Comparison of ENCODE assay signal across 1 cellular context in the genomic region with DNA sequence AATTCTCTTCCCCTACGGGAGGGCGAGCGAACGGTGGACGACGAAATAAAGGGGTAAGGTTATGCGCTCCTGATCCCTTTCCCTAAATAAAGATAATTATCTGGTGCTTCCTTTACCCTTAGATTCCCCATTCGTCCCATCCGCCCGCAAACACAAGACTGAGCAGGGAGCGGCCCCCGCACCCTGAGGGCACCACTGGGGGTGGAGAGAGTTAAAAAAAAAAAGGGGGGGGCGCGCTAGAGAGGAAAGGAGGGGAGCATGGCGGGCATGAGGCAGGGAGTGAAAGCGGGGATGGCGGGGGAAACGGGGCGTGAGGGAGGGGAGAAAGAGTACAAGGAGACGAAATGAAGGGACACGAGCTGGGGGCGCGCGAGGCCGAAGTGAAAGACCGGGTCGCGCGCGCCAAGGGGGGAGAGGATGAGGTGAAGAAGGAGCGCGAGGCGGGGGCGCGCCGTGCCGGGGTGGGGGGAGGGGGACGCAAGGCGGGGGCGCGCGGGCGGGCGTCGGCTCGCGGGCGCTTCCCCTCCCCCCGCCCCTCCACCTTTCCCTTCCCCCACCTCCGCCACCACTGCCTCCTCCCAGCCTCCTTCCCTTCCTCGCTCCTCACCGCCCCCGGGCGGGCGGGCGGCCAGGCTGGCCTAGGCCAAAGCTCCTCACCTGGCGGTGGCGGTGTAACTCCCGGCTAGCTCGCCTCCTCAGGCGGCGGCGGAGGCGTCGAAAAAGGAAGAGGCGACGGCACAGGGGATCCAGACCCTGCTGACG.
TF ChIP-seq lines count a peak whose summit lies in the region.

No MANE protein-coding gene starts in this region.

TF ChIP-seq in K562, 482 proteins besides CTCF, POLR2A, EP300 and RAD21 (continued from another document and continues in another):
- TF ChIP-seq, protein P1, sequence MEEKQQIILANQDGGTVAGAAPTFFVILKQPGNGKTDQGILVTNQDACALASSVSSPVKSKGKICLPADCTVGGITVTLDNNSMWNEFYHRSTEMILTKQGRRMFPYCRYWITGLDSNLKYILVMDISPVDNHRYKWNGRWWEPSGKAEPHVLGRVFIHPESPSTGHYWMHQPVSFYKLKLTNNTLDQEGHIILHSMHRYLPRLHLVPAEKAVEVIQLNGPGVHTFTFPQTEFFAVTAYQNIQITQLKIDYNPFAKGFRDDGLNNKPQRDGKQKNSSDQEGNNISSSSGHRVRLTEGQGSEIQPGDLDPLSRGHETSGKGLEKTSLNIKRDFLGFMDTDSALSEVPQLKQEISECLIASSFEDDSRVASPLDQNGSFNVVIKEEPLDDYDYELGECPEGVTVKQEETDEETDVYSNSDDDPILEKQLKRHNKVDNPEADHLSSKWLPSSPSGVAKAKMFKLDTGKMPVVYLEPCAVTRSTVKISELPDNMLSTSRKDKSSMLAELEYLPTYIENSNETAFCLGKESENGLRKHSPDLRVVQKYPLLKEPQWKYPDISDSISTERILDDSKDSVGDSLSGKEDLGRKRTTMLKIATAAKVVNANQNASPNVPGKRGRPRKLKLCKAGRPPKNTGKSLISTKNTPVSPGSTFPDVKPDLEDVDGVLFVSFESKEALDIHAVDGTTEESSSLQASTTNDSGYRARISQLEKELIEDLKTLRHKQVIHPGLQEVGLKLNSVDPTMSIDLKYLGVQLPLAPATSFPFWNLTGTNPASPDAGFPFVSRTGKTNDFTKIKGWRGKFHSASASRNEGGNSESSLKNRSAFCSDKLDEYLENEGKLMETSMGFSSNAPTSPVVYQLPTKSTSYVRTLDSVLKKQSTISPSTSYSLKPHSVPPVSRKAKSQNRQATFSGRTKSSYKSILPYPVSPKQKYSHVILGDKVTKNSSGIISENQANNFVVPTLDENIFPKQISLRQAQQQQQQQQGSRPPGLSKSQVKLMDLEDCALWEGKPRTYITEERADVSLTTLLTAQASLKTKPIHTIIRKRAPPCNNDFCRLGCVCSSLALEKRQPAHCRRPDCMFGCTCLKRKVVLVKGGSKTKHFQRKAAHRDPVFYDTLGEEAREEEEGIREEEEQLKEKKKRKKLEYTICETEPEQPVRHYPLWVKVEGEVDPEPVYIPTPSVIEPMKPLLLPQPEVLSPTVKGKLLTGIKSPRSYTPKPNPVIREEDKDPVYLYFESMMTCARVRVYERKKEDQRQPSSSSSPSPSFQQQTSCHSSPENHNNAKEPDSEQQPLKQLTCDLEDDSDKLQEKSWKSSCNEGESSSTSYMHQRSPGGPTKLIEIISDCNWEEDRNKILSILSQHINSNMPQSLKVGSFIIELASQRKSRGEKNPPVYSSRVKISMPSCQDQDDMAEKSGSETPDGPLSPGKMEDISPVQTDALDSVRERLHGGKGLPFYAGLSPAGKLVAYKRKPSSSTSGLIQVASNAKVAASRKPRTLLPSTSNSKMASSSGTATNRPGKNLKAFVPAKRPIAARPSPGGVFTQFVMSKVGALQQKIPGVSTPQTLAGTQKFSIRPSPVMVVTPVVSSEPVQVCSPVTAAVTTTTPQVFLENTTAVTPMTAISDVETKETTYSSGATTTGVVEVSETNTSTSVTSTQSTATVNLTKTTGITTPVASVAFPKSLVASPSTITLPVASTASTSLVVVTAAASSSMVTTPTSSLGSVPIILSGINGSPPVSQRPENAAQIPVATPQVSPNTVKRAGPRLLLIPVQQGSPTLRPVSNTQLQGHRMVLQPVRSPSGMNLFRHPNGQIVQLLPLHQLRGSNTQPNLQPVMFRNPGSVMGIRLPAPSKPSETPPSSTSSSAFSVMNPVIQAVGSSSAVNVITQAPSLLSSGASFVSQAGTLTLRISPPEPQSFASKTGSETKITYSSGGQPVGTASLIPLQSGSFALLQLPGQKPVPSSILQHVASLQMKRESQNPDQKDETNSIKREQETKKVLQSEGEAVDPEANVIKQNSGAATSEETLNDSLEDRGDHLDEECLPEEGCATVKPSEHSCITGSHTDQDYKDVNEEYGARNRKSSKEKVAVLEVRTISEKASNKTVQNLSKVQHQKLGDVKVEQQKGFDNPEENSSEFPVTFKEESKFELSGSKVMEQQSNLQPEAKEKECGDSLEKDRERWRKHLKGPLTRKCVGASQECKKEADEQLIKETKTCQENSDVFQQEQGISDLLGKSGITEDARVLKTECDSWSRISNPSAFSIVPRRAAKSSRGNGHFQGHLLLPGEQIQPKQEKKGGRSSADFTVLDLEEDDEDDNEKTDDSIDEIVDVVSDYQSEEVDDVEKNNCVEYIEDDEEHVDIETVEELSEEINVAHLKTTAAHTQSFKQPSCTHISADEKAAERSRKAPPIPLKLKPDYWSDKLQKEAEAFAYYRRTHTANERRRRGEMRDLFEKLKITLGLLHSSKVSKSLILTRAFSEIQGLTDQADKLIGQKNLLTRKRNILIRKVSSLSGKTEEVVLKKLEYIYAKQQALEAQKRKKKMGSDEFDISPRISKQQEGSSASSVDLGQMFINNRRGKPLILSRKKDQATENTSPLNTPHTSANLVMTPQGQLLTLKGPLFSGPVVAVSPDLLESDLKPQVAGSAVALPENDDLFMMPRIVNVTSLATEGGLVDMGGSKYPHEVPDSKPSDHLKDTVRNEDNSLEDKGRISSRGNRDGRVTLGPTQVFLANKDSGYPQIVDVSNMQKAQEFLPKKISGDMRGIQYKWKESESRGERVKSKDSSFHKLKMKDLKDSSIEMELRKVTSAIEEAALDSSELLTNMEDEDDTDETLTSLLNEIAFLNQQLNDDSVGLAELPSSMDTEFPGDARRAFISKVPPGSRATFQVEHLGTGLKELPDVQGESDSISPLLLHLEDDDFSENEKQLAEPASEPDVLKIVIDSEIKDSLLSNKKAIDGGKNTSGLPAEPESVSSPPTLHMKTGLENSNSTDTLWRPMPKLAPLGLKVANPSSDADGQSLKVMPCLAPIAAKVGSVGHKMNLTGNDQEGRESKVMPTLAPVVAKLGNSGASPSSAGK (IDR thresholded peaks at IDR 0.05), result peak; percentile 23; the same call in 1 of the 2 replicates
- TF ChIP-seq PHTF2 (CRISPR knock-in tag; IDR thresholded peaks at IDR 0.05) (no peak), BMI1 (IDR thresholded peaks at IDR 0.05; ENCODE audit: low read length) (no peak), RBFOX2 (IDR thresholded peaks at IDR 0.05; ENCODE audit: low read depth, low read length) (peak; percentile 81), KAT8 (IDR thresholded peaks at IDR 0.05; ENCODE audit: low read depth) (no peak), KDM2B (CRISPR knock-in tag; IDR thresholded peaks at IDR 0.05) (no peak), SOX6 (IDR thresholded peaks at IDR 0.05) (no peak), MECOM (CRISPR knock-in tag; IDR thresholded peaks at IDR 0.05) (no peak), HNRNPH1 (optimal IDR thresholded peaks at IDR 0.05; ENCODE audit: low read depth, low read length) (no peak), PRPF4 (IDR thresholded peaks at IDR 0.05; ENCODE audit: insufficient read depth, low read depth, low read length, poor library complexity, severe bottlenecking) (peak; percentile 90), ADNP (tag; IDR thresholded peaks at IDR 0.05) (no peak), WHSC1 (IDR thresholded peaks at IDR 0.05; ENCODE audit: low read length) (no peak), HDAC2 (IDR thresholded peaks at IDR 0.05) (no peak), FOSL1 (tag; conservative IDR thresholded peaks at IDR 0.05) (no peak; the same call in 1 of the 2 replicates), ZNF77 (CRISPR knock-in tag; IDR thresholded peaks at IDR 0.05) (no peak), CCAR2 (IDR thresholded peaks at IDR 0.05; ENCODE audit: low read depth, low read length) (no peak), SMAD4 (CRISPR knock-in tag; conservative IDR thresholded peaks at IDR 0.05) (peak; percentile 11; the same call in 1 of the 2 replicates), KLF13 (tag; IDR thresholded peaks at IDR 0.05; ENCODE audit: borderline replicate concordance, low read depth) (no peak), BRD4 (IDR thresholded peaks at IDR 0.05) (peak; percentile 65; the same call in 1 of the 2 replicates), NCOA1 (IDR thresholded peaks at IDR 0.05; ENCODE audit: low read depth) (no peak; the same call in 1 of the 2 replicates), HDAC1 (IDR thresholded peaks at IDR 0.05) (0 out of 4 replicates have a peak, but pooled peaks of 1 of the 2 experiments have one; percentile 61)
- TF ChIP-seq, protein P2, sequence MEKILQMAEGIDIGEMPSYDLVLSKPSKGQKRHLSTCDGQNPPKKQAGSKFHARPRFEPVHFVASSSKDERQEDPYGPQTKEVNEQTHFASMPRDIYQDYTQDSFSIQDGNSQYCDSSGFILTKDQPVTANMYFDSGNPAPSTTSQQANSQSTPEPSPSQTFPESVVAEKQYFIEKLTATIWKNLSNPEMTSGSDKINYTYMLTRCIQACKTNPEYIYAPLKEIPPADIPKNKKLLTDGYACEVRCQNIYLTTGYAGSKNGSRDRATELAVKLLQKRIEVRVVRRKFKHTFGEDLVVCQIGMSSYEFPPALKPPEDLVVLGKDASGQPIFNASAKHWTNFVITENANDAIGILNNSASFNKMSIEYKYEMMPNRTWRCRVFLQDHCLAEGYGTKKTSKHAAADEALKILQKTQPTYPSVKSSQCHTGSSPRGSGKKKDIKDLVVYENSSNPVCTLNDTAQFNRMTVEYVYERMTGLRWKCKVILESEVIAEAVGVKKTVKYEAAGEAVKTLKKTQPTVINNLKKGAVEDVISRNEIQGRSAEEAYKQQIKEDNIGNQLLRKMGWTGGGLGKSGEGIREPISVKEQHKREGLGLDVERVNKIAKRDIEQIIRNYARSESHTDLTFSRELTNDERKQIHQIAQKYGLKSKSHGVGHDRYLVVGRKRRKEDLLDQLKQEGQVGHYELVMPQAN (IDR thresholded peaks at IDR 0.05; ENCODE audit: borderline replicate concordance), result peak; percentile 37; the same call in 1 of the 2 replicates
- TF ChIP-seq, protein P3, sequence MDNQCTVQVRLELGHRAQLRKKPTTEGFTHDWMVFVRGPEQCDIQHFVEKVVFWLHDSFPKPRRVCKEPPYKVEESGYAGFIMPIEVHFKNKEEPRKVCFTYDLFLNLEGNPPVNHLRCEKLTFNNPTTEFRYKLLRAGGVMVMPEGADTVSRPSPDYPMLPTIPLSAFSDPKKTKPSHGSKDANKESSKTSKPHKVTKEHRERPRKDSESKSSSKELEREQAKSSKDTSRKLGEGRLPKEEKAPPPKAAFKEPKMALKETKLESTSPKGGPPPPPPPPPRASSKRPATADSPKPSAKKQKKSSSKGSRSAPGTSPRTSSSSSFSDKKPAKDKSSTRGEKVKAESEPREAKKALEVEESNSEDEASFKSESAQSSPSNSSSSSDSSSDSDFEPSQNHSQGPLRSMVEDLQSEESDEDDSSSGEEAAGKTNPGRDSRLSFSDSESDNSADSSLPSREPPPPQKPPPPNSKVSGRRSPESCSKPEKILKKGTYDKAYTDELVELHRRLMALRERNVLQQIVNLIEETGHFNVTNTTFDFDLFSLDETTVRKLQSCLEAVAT (IDR thresholded peaks at IDR 0.05), result peak in 1 of 2 experiments; percentile 31; a peak in 1 of 4 replicates
- TF ChIP-seq, protein P4, sequence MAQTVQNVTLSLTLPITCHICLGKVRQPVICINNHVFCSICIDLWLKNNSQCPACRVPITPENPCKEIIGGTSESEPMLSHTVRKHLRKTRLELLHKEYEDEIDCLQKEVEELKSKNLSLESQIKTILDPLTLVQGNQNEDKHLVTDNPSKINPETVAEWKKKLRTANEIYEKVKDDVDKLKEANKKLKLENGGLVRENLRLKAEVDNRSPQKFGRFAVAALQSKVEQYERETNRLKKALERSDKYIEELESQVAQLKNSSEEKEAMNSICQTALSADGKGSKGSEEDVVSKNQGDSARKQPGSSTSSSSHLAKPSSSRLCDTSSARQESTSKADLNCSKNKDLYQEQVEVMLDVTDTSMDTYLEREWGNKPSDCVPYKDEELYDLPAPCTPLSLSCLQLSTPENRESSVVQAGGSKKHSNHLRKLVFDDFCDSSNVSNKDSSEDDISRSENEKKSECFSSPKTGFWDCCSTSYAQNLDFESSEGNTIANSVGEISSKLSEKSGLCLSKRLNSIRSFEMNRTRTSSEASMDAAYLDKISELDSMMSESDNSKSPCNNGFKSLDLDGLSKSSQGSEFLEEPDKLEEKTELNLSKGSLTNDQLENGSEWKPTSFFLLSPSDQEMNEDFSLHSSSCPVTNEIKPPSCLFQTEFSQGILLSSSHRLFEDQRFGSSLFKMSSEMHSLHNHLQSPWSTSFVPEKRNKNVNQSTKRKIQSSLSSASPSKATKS (CRISPR knock-in tag; IDR thresholded peaks at IDR 0.05), result no peak
- TF ChIP-seq, protein P5, sequence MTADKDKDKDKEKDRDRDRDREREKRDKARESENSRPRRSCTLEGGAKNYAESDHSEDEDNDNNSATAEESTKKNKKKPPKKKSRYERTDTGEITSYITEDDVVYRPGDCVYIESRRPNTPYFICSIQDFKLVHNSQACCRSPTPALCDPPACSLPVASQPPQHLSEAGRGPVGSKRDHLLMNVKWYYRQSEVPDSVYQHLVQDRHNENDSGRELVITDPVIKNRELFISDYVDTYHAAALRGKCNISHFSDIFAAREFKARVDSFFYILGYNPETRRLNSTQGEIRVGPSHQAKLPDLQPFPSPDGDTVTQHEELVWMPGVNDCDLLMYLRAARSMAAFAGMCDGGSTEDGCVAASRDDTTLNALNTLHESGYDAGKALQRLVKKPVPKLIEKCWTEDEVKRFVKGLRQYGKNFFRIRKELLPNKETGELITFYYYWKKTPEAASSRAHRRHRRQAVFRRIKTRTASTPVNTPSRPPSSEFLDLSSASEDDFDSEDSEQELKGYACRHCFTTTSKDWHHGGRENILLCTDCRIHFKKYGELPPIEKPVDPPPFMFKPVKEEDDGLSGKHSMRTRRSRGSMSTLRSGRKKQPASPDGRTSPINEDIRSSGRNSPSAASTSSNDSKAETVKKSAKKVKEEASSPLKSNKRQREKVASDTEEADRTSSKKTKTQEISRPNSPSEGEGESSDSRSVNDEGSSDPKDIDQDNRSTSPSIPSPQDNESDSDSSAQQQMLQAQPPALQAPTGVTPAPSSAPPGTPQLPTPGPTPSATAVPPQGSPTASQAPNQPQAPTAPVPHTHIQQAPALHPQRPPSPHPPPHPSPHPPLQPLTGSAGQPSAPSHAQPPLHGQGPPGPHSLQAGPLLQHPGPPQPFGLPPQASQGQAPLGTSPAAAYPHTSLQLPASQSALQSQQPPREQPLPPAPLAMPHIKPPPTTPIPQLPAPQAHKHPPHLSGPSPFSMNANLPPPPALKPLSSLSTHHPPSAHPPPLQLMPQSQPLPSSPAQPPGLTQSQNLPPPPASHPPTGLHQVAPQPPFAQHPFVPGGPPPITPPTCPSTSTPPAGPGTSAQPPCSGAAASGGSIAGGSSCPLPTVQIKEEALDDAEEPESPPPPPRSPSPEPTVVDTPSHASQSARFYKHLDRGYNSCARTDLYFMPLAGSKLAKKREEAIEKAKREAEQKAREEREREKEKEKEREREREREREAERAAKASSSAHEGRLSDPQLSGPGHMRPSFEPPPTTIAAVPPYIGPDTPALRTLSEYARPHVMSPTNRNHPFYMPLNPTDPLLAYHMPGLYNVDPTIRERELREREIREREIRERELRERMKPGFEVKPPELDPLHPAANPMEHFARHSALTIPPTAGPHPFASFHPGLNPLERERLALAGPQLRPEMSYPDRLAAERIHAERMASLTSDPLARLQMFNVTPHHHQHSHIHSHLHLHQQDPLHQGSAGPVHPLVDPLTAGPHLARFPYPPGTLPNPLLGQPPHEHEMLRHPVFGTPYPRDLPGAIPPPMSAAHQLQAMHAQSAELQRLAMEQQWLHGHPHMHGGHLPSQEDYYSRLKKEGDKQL (CRISPR knock-in tag; IDR thresholded peaks at IDR 0.05; ENCODE audit: borderline replicate concordance), result no peak
